ENCODE assay signal across 8 cellular contexts in genomic region chr1:184052194-184052559, GRCh38. TPM values are rescaled to one million over a fixed set of nuclear protein-coding genes. Genes with fewer than 3 reads are reported as not detected.
DNase-seq lines count a peak whose midpoint lies in the region; ATAC-seq, FAIRE-seq and TF ChIP-seq lines count a peak whose summit lies in the region.

No MANE protein-coding gene starts in this region.

- H3K36me3 Mint-ChIP-seq in progenitor cell of endocrine pancreas (ENCODE audit: insufficient read depth), result peaks cover 9% of the 10 kb centered on the region

- peaks cover 22% of the 10 kb centered on the region for H3K36me3 ChIP-seq in OCI-LY7 (ENCODE audit: insufficient read depth, low read length)

- H3K4me3 ChIP-seq in OCI-LY7 (ENCODE audit: low read depth, low read length, poor library complexity, severe bottlenecking) (peak overlapping the region; percentile 73), epithelial cell of esophagus (ENCODE audit: low read length) (peak overlapping the region; percentile 64)

- H3K4me1 Mint-ChIP-seq in progenitor cell of endocrine pancreas (ENCODE audit: low read depth), result peaks cover 15% of the 10 kb centered on the region

- H3K27ac Mint-ChIP-seq in progenitor cell of endocrine pancreas, result peak overlapping the region; percentile 100

- peaks cover 13% of the 10 kb centered on the region; the same call in 1 of the 2 replicates for H3K79me2 ChIP-seq in OCI-LY7 (ENCODE audit: insufficient read depth, low read depth, low read length)

- peak overlapping the region; percentile 93 for H3K4me3 Mint-ChIP-seq in progenitor cell of endocrine pancreas (ENCODE audit: low read depth)

- TF ChIP-seq POLR2A in GM12892 (IDR thresholded peaks at IDR 0.05; ENCODE audit: low read depth, low read length), result no peak

- H3K27ac ChIP-seq in OCI-LY7 (ENCODE audit: low read depth, low read length, poor library complexity, severe bottlenecking), result peak overlapping the region; percentile 80

- H3K9me3 ChIP-seq in OCI-LY7 (ENCODE audit: low read length), result peaks cover 4% of the 10 kb centered on the region; the same call in 1 of the 2 replicates

- FAIRE-seq in GM12892 (lab: Jason Lieb, UNC), result peak; percentile 42
- FAIRE-seq in RCC 7860 (lab: Jason Lieb, UNC), result no peak

- DNase-seq in GM12892 (ENCODE audit: insufficient read length) (no peak), OCI-LY7 (ENCODE audit: low spot score) (peak; percentile 21), epithelial cell of esophagus (ENCODE audit: low read depth) (no peak), progenitor cell of endocrine pancreas (ENCODE audit: low spot score, unreplicated experiment) (no peak), RCC 7860 (ENCODE audit: low spot score) (no peak), NCI-H1048 (lab: John Stamatoyannopoulos, UW) (no peak), UCSD-AML1 (lab: John Stamatoyannopoulos, UW; ENCODE audit: unreplicated experiment) (no peak)

- no peak for ATAC-seq in HG03175 (IDR thresholded peaks at IDR 0.05; ENCODE audit: unreplicated experiment)

- peaks cover 15% of the 10 kb centered on the region for H3K4me1 ChIP-seq in OCI-LY7 (ENCODE audit: insufficient read depth, low read length, poor library complexity, severe bottlenecking)

- H3K9me3 Mint-ChIP-seq in progenitor cell of endocrine pancreas (ENCODE audit: low read depth), result no peaks in the 10 kb centered on the region

- no peaks in the 10 kb centered on the region for H3K9me2 ChIP-seq in OCI-LY7 (ENCODE audit: insufficient read depth, low read length)

- CTCF ChIA-PET in OCI-LY7 (lab: Charles Lee; ENCODE audit: unreplicated experiment), result no interaction called here

- peak overlapping the region; percentile 78 for H3K4me2 ChIP-seq in OCI-LY7 (ENCODE audit: low read length)

- peaks cover 8% of the 10 kb centered on the region for H3K27me3 Mint-ChIP-seq in progenitor cell of endocrine pancreas

- POLR2A ChIA-PET in OCI-LY7 (lab: Charles Lee), result interaction anchor here (1.6 to 2.8 kb wide), 3 partner anchors 10 to 16 kb away, joined by 4 to 21 read pairs (median 11); no protein-coding TSS in a partner anchor

- intact Hi-C loops in OCI-LY7 (cut with micrococcal nuclease; ENCODE audit: unreplicated experiment), result loop anchor here (5.0 to 10.0 kb wide), 5 partner anchors 420 to 1263 kb away; partner anchors contain the start of genes IVNS1ABP, RNF2, SMG7 and SWT1

- peak overlapping the region; percentile 85 for H2AFZ ChIP-seq in OCI-LY7 (ENCODE audit: low read length)

- BruUV-seq in OCI-LY7 (replicated peaks; lab: Mats Ljungman, UMichigan), result no TSS peak

- no peak for TF ChIP-seq CTCF in OCI-LY7 (conservative IDR thresholded peaks at IDR 0.05; ENCODE audit: low read length)
- TF ChIP-seq CTCF in epithelial cell of esophagus (IDR thresholded peaks at IDR 0.05; ENCODE audit: insufficient read depth, low read depth, low read length, missing control alignments), result no peak
- no peak for TF ChIP-seq CTCF in progenitor cell of endocrine pancreas (IDR thresholded peaks at IDR 0.05; ENCODE audit: unreplicated experiment)

- no peaks in the 10 kb centered on the region for H4K20me1 ChIP-seq in OCI-LY7 (ENCODE audit: insufficient read depth, low read length)

RNA-seq across cellular contexts. Expression of gene TSEN15, which starts 0.6 kb away (rescaled TPM):
- polyA plus RNA-seq in GM12892 (2012; ENCODE audit: missing spikeins), result 33.7 TPM
- total RNA-seq in OCI-LY7 (2014; rRNA removed; shearing (Covaris generic)), result 39.8 and 42.5 TPM in 2 replicates
- 45.1 and 45.6 TPM in 2 replicates for total RNA-seq in OCI-LY7 (2022)
- 22.4 and 23.7 TPM in 2 replicates for total RNA-seq in progenitor cell of endocrine pancreas

RNA-seq across cellular contexts. Expression of gene COLGALT2, which starts 14.6 kb away (rescaled TPM):
- polyA plus RNA-seq in GM12892 (2012; ENCODE audit: missing spikeins), result 0.06 TPM
- total RNA-seq in OCI-LY7 (2014; rRNA removed; shearing (Covaris generic)), result 0.03 TPM in 1 of 2 replicates, not detected in the other
- total RNA-seq in OCI-LY7 (2022) (0.10 TPM in 1 of 2 replicates, not detected in the other), progenitor cell of endocrine pancreas (1.6 and 1.7 TPM in 2 replicates)
